ENCODE assay signal across 8 cellular contexts in genomic region chr16:77273-77806, GRCh38. TPM values are rescaled to one million over a fixed set of nuclear protein-coding genes. Genes with fewer than 3 reads are reported as not detected.
DNase-seq lines count a peak whose midpoint lies in the region; ATAC-seq, FAIRE-seq and TF ChIP-seq lines count a peak whose summit lies in the region.

No MANE protein-coding gene starts in this region.

- peaks cover 12% of the 10 kb centered on the region for H3K36me3 ChIP-seq in RWPE2 (ENCODE audit: low read depth)
- H3K36me3 ChIP-seq in bronchial epithelial cell (ENCODE audit: control insufficient read depth, insufficient read depth, low read length), result peaks cover 9% of the 10 kb centered on the region
- H3K36me3 ChIP-seq in keratinocyte (ENCODE audit: control insufficient read depth in 2 of 2, extremely low read depth in 1 of 2, insufficient read depth in 2 of 2, low read length in 2 of 2), result peaks cover 0 to 12% of the 10 kb centered on the region in 2 experiments

- FAIRE-seq in bronchial epithelial cell (lab: Jason Lieb, UNC) (no peak), keratinocyte (lab: Jason Lieb, UNC) (no peak)

- H3K9ac ChIP-seq in keratinocyte (ENCODE audit: control insufficient read depth, extremely low read depth, insufficient read depth, low read length), result peak overlapping the region; percentile 83

- CTCF ChIA-PET in AG04450 (lab: Charles Lee), result interaction anchor here (1.2 to 2.9 kb wide), 2 partner anchors 12 to 19 kb away, joined by 9 to 11 read pairs; no protein-coding TSS in a partner anchor

- peak overlapping the region; percentile 98 for H3K27ac ChIP-seq in AG04450 (ENCODE audit: low read depth, low read length)
- peak overlapping the region; percentile 88 for H3K27ac ChIP-seq in RWPE2 (ENCODE audit: poor library complexity, severe bottlenecking)
- H3K27ac ChIP-seq in keratinocyte (ENCODE audit: control insufficient read depth, insufficient read depth, low read length), result peak overlapping the region; percentile 66

- no peak for TF ChIP-seq CTCF in AG04450 (IDR thresholded peaks at IDR 0.05; ENCODE audit: low read depth, low read length)
- no peak for TF ChIP-seq CTCF in RWPE2 (IDR thresholded peaks at IDR 0.05; ENCODE audit: poor library complexity, severe bottlenecking)
- no peak for TF ChIP-seq CTCF in bronchial epithelial cell (IDR thresholded peaks at IDR 0.05; ENCODE audit: insufficient read depth, low read length, severe bottlenecking)
- no peak for TF ChIP-seq CTCF in keratinocyte (optimal IDR thresholded peaks at IDR 0.05 in 1 of 3, IDR thresholded peaks at IDR 0.05 in 1 of 3, conservative IDR thresholded peaks at IDR 0.05 in 1 of 3; ENCODE audit: extremely low read depth in 1 of 3, insufficient read depth in 2 of 3, low read length in 3 of 3)

- H4K20me1 ChIP-seq in keratinocyte (ENCODE audit: control insufficient read depth, extremely low read depth, insufficient read depth, low read length), result no peaks in the 10 kb centered on the region

- POLR2A ChIA-PET in AG04450 (lab: Yijun Ruan, JAX), result interaction anchor here (1.0 kb wide), 1 partner anchor 12 kb away, joined by 3 read pairs; no protein-coding TSS in a partner anchor

- no peaks in the 10 kb centered on the region for H3K27me3 ChIP-seq in AG04450 (ENCODE audit: control insufficient read depth, insufficient read depth, low read length)
- no peaks in the 10 kb centered on the region for H3K27me3 ChIP-seq in RWPE2 (ENCODE audit: insufficient read depth, poor library complexity, severe bottlenecking)
- H3K27me3 ChIP-seq in bronchial epithelial cell (ENCODE audit: control insufficient read depth, insufficient read depth, low read length), result no peaks in the 10 kb centered on the region
- H3K27me3 ChIP-seq in keratinocyte (ENCODE audit: control insufficient read depth, extremely low read depth, insufficient read depth, low read length), result no peaks in the 10 kb centered on the region

- peaks cover 20% of the 10 kb centered on the region for H3K4me1 ChIP-seq in RWPE2 (ENCODE audit: insufficient read depth, poor library complexity, severe bottlenecking)
- H3K4me1 ChIP-seq in keratinocyte (ENCODE audit: control insufficient read depth, extremely low read depth, insufficient read depth, low read length), result peaks cover 37% of the 10 kb centered on the region

- DNase-seq in AG04450 (ENCODE audit: low read depth, low spot score), result no peak
- no peak for DNase-seq in RWPE2 (ENCODE audit: low spot score)
- peak; percentile 30 for DNase-seq in bronchial epithelial cell (ENCODE audit: low read depth)
- no peak for DNase-seq in keratinocyte (ENCODE audit: low read depth, low spot score)
- peak; percentile 18 to 35 for DNase-seq in stimulated activated CD4-positive, alpha-beta T cell treated with anti-CD3 and anti-CD28 coated beads, Interleukin-4, amount 100 ng/mL, for 4 hours
- no peak for DNase-seq in T-helper 9 cell

- H3K9me3 ChIP-seq in AG04450 (ENCODE audit: control insufficient read depth, insufficient read depth, low read length), result no peaks in the 10 kb centered on the region; the same call in 1 of the 2 replicates
- H3K9me3 ChIP-seq in RWPE2 (ENCODE audit: severe bottlenecking), result no peaks in the 10 kb centered on the region
- no peaks in the 10 kb centered on the region for H3K9me3 ChIP-seq in keratinocyte (ENCODE audit: control insufficient read depth, low read depth, low read length)

- dilution Hi-C loops in keratinocyte (cut with MboI; ENCODE audit: extremely low pct_ligation_motif_present, low sequenced_read_pairs), result no loop called here

- peak; percentile 20 for TF ChIP-seq POLR2A in GM15510 (IDR thresholded peaks at IDR 0.05; ENCODE audit: borderline replicate concordance, extremely low read depth, insufficient read length)

- H3K9me1 ChIP-seq in keratinocyte (ENCODE audit: control insufficient read depth, extremely low read depth, insufficient read depth, low read length), result peaks cover 2% of the 10 kb centered on the region

- H3K4me2 ChIP-seq in keratinocyte (ENCODE audit: control insufficient read depth, extremely low read depth, insufficient read depth, low read depth, low read length), result peak overlapping the region; percentile 95

- H3K4me3 ChIP-seq in AG04450 (ENCODE audit: low read depth, low read length) (peak overlapping the region; percentile 76), RWPE2 (ENCODE audit: severe bottlenecking) (peak overlapping the region; percentile 86), bronchial epithelial cell (ENCODE audit: low read depth, low read length) (peak overlapping the region; percentile 77), keratinocyte (ENCODE audit: control insufficient read depth in 2 of 3, extremely low read depth in 1 of 3, insufficient read depth in 2 of 3, low read depth in 1 of 3, low read length in 3 of 3) (peak overlapping the region; percentile 76 to 82 (median 82))

- peaks cover 3% of the 10 kb centered on the region for H3K79me2 ChIP-seq in keratinocyte (ENCODE audit: control insufficient read depth, insufficient read depth, low read length)

- no peak overlapping the region for H2AFZ ChIP-seq in keratinocyte (ENCODE audit: control insufficient read depth, low read length)

- ATAC-seq in HG02973 (IDR thresholded peaks at IDR 0.05; ENCODE audit: unreplicated experiment) (peak; percentile 14), RWPE2 (ENCODE audit: low read depth) (peak; percentile 34)

RNA-seq across cellular contexts. Expression of gene MPG, which starts 0.7 kb away (rescaled TPM):
- polyA plus RNA-seq in AG04450 (2011; rRNA removed) (47.3 and 78.3 TPM in 2 replicates), keratinocyte (22.7 to 46.8 TPM (median 26.9 TPM) in 3 replicates)
- 16.1 and 24.4 TPM in 2 replicates for polyA minus RNA-seq in AG04450 (2011; rRNA and poly(A)+ RNA removed)
- 91.1 and 107 TPM in 2 replicates for total RNA-seq in bronchial epithelial cell
- polyA plus RNA-seq in keratinocyte (2011; ENCODE audit: low read depth), result 6.9 TPM
- 18.8 and 57.3 TPM in 2 replicates for polyA plus RNA-seq in keratinocyte (2011; cell fraction: cytosol; rRNA removed)
- polyA plus RNA-seq in keratinocyte (2011; cell fraction: nucleus; rRNA removed), result 16.3 and 22.6 TPM in 2 replicates
- polyA plus RNA-seq in keratinocyte (2012; ENCODE audit: low replicate concordance), result 23.3 and 36.4 TPM in 2 replicates
- polyA minus RNA-seq in keratinocyte, result 10.4 to 17.2 TPM (median 13.6 TPM) in 3 replicates
- 62.7 TPM for polyA minus RNA-seq in keratinocyte (2011; cell fraction: cytosol; rRNA and poly(A)+ RNA removed)
- 11.1 and 13.0 TPM in 2 replicates for polyA minus RNA-seq in keratinocyte (2011; cell fraction: nucleus; rRNA and poly(A)+ RNA removed)

RNA-seq across cellular contexts. Expression of gene RHBDF1, which starts 4.9 kb away (rescaled TPM):
- polyA plus RNA-seq in AG04450 (2011; rRNA removed) (50.2 and 61.7 TPM in 2 replicates), keratinocyte (20.4 to 37.2 TPM (median 24.0 TPM) in 3 replicates)
- polyA minus RNA-seq in AG04450 (2011; rRNA and poly(A)+ RNA removed), result 28.0 and 40.9 TPM in 2 replicates
- total RNA-seq in bronchial epithelial cell, result 10.3 and 20.6 TPM in 2 replicates
- 19.4 TPM for polyA plus RNA-seq in keratinocyte (2011; ENCODE audit: low read depth)
- 12.2 and 16.8 TPM in 2 replicates for polyA plus RNA-seq in keratinocyte (2011; cell fraction: cytosol; rRNA removed)
- 131 and 171 TPM in 2 replicates for polyA plus RNA-seq in keratinocyte (2011; cell fraction: nucleus; rRNA removed)
- 21.9 and 26.9 TPM in 2 replicates for polyA plus RNA-seq in keratinocyte (2012; ENCODE audit: low replicate concordance)
- polyA minus RNA-seq in keratinocyte, result 25.4 to 87.6 TPM (median 34.0 TPM) in 3 replicates
- polyA minus RNA-seq in keratinocyte (2011; cell fraction: cytosol; rRNA and poly(A)+ RNA removed), result 21.1 TPM
- polyA minus RNA-seq in keratinocyte (2011; cell fraction: nucleus; rRNA and poly(A)+ RNA removed), result 34.8 and 35.9 TPM in 2 replicates

RNA-seq across cellular contexts. Expression of gene SNRNP25, which starts 23.7 kb away (rescaled TPM):
- polyA plus RNA-seq in AG04450 (2011; rRNA removed) (38.8 and 42.3 TPM in 2 replicates), keratinocyte (29.2 to 45.9 TPM (median 44.7 TPM) in 3 replicates)
- polyA minus RNA-seq in AG04450 (2011; rRNA and poly(A)+ RNA removed), result 13.1 and 13.4 TPM in 2 replicates
- 9.0 and 14.1 TPM in 2 replicates for total RNA-seq in bronchial epithelial cell
- 12.3 TPM for polyA plus RNA-seq in keratinocyte (2011; ENCODE audit: low read depth)
- 29.2 and 35.0 TPM in 2 replicates for polyA plus RNA-seq in keratinocyte (2011; cell fraction: cytosol; rRNA removed)
- polyA plus RNA-seq in keratinocyte (2011; cell fraction: nucleus; rRNA removed), result 15.3 and 15.7 TPM in 2 replicates
- polyA plus RNA-seq in keratinocyte (2012; ENCODE audit: low replicate concordance), result 12.6 and 42.6 TPM in 2 replicates
- 11.7 to 19.2 TPM (median 14.8 TPM) in 3 replicates for polyA minus RNA-seq in keratinocyte
- 11.3 TPM for polyA minus RNA-seq in keratinocyte (2011; cell fraction: cytosol; rRNA and poly(A)+ RNA removed)
- polyA minus RNA-seq in keratinocyte (2011; cell fraction: nucleus; rRNA and poly(A)+ RNA removed), result 2.3 and 3.6 TPM in 2 replicates

RNA-seq across cellular contexts. Expression of gene POLR3K, which starts 23.9 kb away (rescaled TPM):
- polyA plus RNA-seq in AG04450 (2011; rRNA removed) (13.7 and 14.4 TPM in 2 replicates), keratinocyte (16.3 to 28.8 TPM (median 23.2 TPM) in 3 replicates)
- 9.6 and 12.3 TPM in 2 replicates for polyA minus RNA-seq in AG04450 (2011; rRNA and poly(A)+ RNA removed)
- total RNA-seq in bronchial epithelial cell, result 4.7 and 5.8 TPM in 2 replicates
- polyA plus RNA-seq in keratinocyte (2011; ENCODE audit: low read depth), result 1.5 TPM
- polyA plus RNA-seq in keratinocyte (2011; cell fraction: cytosol; rRNA removed), result 22.7 and 27.7 TPM in 2 replicates
- polyA plus RNA-seq in keratinocyte (2011; cell fraction: nucleus; rRNA removed), result 11.8 and 12.9 TPM in 2 replicates
- polyA plus RNA-seq in keratinocyte (2012; ENCODE audit: low replicate concordance), result 12.7 and 19.5 TPM in 2 replicates
- polyA minus RNA-seq in keratinocyte, result 5.7 to 15.2 TPM (median 13.7 TPM) in 3 replicates
- polyA minus RNA-seq in keratinocyte (2011; cell fraction: cytosol; rRNA and poly(A)+ RNA removed), result 13.8 TPM
- 2.0 and 4.1 TPM in 2 replicates for polyA minus RNA-seq in keratinocyte (2011; cell fraction: nucleus; rRNA and poly(A)+ RNA removed)

Comparison
In these comparisons a context has a peak if more than half of its experiments do, and no peak if none do; other contexts are left out.
1. DNase-seq: peak in bronchial epithelial cell (single experiment) and stimulated activated CD4-positive, alpha-beta T cell treated with anti-CD3 and anti-CD28 coated beads, Interleukin-4, amount 100 ng/mL, for 4 hours (2 of 2); none in AG04450 (single experiment), RWPE2 (single experiment), keratinocyte (single experiment) and T-helper 9 cell (single experiment).
2. Peak in every context shown above with its lines, with median percentiles within 50 percentile points of each other: H3K27ac ChIP-seq and H3K4me3 ChIP-seq.